ENCODE assay signal across 24 cellular contexts in the genomic region with DNA sequence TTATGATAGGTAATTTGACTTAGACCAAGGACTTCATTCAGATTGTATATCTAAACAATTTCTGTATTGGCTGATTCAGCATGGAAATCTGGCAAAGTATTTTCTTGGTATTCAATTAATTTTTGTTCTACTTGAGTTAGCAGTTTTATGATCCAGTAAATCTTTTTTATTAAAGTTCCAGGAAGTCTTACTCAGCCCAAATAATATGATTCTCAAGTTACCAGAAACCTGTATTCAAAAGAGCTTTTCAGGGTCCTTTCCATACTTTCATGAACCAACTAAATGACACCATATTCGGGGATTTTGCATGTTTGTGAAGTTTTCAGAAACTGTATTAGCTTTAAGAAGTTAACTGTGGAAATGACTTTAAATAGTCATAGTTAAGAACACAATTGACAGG.
"Had no signal": no experiment of that assay in that cellular context is flagged by ENCODE, and none has a peak within 500 bp of the region (broad histone marks: within the 10 kb centered on the region; RNA-seq: fewer than 3 reads in every experiment).

No MANE protein-coding gene starts in this region.

- H3K27me3 ChIP-seq: colonic mucosa, esophagus squamous epithelium, gastrocnemius medialis, heart right ventricle, left lung had no signal

- H3K9me3 ChIP-seq: colonic mucosa, esophagus squamous epithelium, gastrocnemius medialis, lower lobe of right lung had no signal

- FAIRE-seq: endothelial cell of umbilical vein, kidney had no signal

- H3K4me1 ChIP-seq: colonic mucosa, esophagus squamous epithelium, gastrocnemius medialis, heart right ventricle, left lung, lower lobe of right lung had no signal

- H3K27ac ChIP-seq: colonic mucosa, epithelial cell of prostate, esophagus squamous epithelium, gastrocnemius medialis, heart right ventricle, left lung, lower lobe of right lung had no signal

- H3K4me3 ChIP-seq: colonic mucosa, esophagus squamous epithelium, gastrocnemius medialis, heart right ventricle, left lung, lower lobe of right lung had no signal

- ATAC-seq: effector memory CD8-positive, alpha-beta T cell; esophagus mucosa; gastrocnemius medialis; heart right ventricle; left colon; left lung; left ventricle myocardium superior; lower lobe of right lung; naive thymus-derived CD4-positive, alpha-beta T cell had no signal

- H3K36me3 ChIP-seq: colonic mucosa, esophagus squamous epithelium, gastrocnemius medialis, heart right ventricle, left lung, lower lobe of right lung had no signal

- DNase-seq: colonic mucosa; cortex of kidney; effector CD8-positive, alpha-beta T cell; effector memory CD8-positive, alpha-beta T cell; endodermal cell; erythroblast; esophagus squamous epithelium; foreskin fibroblast; foreskin melanocyte; gastrocnemius medialis; heart right ventricle; hippocampal formation; islet precursor cell; kidney; kidney glomerular epithelial cell; left colon; left lung; left ventricle myocardium superior; lower lobe of right lung; mesenchymal stem cell; naive thymus-derived CD4-positive, alpha-beta T cell had no signal
